In the genomic region with DNA sequence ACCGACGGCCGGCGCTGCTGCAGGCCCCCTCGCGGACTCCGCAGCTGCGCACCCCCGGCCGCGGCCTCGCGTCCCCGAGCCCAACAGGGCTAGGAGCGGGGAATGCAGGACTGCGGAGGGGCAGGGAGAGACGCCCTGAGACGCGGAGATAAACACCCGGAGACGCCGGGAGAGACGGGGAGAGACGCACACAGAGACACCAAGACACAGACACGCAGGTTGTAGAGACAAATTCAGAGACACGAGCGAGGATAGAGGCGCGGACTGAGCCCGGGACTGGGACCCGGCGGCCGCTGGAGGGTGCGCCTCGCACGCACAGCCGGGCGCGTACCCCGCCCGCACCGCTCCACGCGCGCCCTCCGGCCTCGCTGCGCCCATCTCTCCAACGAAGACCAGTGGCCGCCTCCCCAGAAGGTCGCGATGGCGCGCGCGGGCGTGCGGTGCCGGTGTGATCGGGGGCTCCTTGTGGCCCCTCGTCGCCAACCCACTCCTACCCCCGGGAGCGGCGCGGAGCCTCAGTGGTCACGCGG, we compare ENCODE assay signal across 9 cellular contexts. TPM values are rescaled to one million over a fixed set of nuclear protein-coding genes. Genes with fewer than 3 reads are reported as not detected.
DNase-seq lines count a peak whose midpoint lies in the region; ATAC-seq and TF ChIP-seq lines count a peak whose summit lies in the region.
"Had no signal": no experiment of that assay in that cellular context is flagged by ENCODE, and none has a peak within 500 bp of the region (broad histone marks: within the 10 kb centered on the region; RNA-seq: fewer than 3 reads in every experiment).

No MANE protein-coding gene starts in this region.

- H3K36me3 Mint-ChIP-seq in natural killer cell = no peaks in the 10 kb centered on the region

- H3K9ac ChIP-seq in HUES64 (ENCODE audit: low read depth, low read length) = no peak overlapping the region

- TF ChIP-seq CTCF in A673 (conservative IDR thresholded peaks at IDR 0.05; ENCODE audit: low read depth, low read length) (no peak), natural killer cell (IDR thresholded peaks at IDR 0.05) (no peak)

- H3K36me3 ChIP-seq in A673 (ENCODE audit: insufficient read depth, low read length, poor library complexity, severe bottlenecking) (no peaks in the 10 kb centered on the region), HUES64 (ENCODE audit: insufficient read depth, low read length) (no peaks in the 10 kb centered on the region)
- H3K36me3 ChIP-seq in effector memory CD4-positive, alpha-beta T cell (ENCODE audit: control insufficient read depth, insufficient read depth, low read length) = no peaks in the 10 kb centered on the region

- DNase-seq in A673 (ENCODE audit: low spot score) = no peak
- no peak for DNase-seq in effector memory CD4-positive, alpha-beta T cell
- DNase-seq in natural killer cell = no peak
- DNase-seq in C1 segment of cervical spinal cord (lab: John Stamatoyannopoulos, UW) = no peak
- no peak for DNase-seq in RKO (ENCODE audit: low spot score)
- DNase-seq in NOMO-1 treated with dmso at 0.1 percent for 144 hours (lab: John Stamatoyannopoulos, UW; ENCODE audit: unreplicated experiment) = no peak
- DNase-seq: DMS79 had no signal

- H3K4me3 ChIP-seq in A673 (ENCODE audit: low read depth, low read length, poor library complexity, severe bottlenecking) = peak overlapping the region; percentile 46
- H3K4me3 ChIP-seq in HUES64 (ENCODE audit: low read length) = peak overlapping the region; percentile 47
- peak overlapping the region; percentile 41 for H3K4me3 ChIP-seq in effector memory CD4-positive, alpha-beta T cell (ENCODE audit: insufficient read depth, low read depth, low read length, poor library complexity, severe bottlenecking)

- H3K27me3 ChIP-seq in A673 (replicated peaks; ENCODE audit: insufficient read depth, low read depth, low read length, poor library complexity) (peaks cover 3% of the 10 kb centered on the region), HUES64 (ENCODE audit: insufficient read depth, low read length) (peaks cover 58% of the 10 kb centered on the region)
- H3K27me3 ChIP-seq in effector memory CD4-positive, alpha-beta T cell (replicated peaks; ENCODE audit: control insufficient read depth, insufficient read depth, low read length, poor library complexity, severe bottlenecking) = peaks cover 33% of the 10 kb centered on the region

- POLR2A ChIA-PET in A673 (lab: Charles Lee; ENCODE audit: low non-redundant PET) = no interaction called here

- H3K9me3 ChIP-seq in A673 (ENCODE audit: low read depth, low read length, poor library complexity, severe bottlenecking) (no peaks in the 10 kb centered on the region), HUES64 (ENCODE audit: insufficient read depth, low read depth, low read length) (no peaks in the 10 kb centered on the region)
- no peaks in the 10 kb centered on the region for H3K9me3 ChIP-seq in effector memory CD4-positive, alpha-beta T cell (ENCODE audit: control insufficient read depth, low read length)

- 2% methylated on average over 68 of the region's 68 CpGs for WGBS in HUES64

- ATAC-seq in natural killer cell = peak in 2 of 3 donors; percentile 59 to 73
- ATAC-seq in GM19023 (IDR thresholded peaks at IDR 0.05; ENCODE audit: unreplicated experiment) = no peak

- no TSS peak for BruUV-seq in A673 (replicated peaks; lab: Mats Ljungman, UMichigan)

- CTCF ChIA-PET in A673 (lab: Charles Lee) = no interaction called here

- H3K9me3 Mint-ChIP-seq in natural killer cell = no peaks in the 10 kb centered on the region

- intact Hi-C loops in A673 (cut with micrococcal nuclease; ENCODE audit: unreplicated experiment) (no loop called here), natural killer cell (cut with micrococcal nuclease) (no loop called here)

- no peak overlapping the region for H3K27ac ChIP-seq in A673 (ENCODE audit: low read depth, low read length, poor library complexity, severe bottlenecking)
- no peak overlapping the region for H3K27ac ChIP-seq in HUES64 (ENCODE audit: low read depth, low read length)
- H3K27ac ChIP-seq in effector memory CD4-positive, alpha-beta T cell (ENCODE audit: insufficient read depth, low read length, poor library complexity, severe bottlenecking) = no peak overlapping the region

- H3K4me3 Mint-ChIP-seq in natural killer cell = peak overlapping the region; percentile 72

- peaks cover 6 to 15% of the 10 kb centered on the region in 2 donors for H3K4me1 Mint-ChIP-seq in natural killer cell

- H3K27ac Mint-ChIP-seq in natural killer cell = no peak overlapping the region

- peaks cover 25 to 46% of the 10 kb centered on the region in 2 donors for H3K27me3 Mint-ChIP-seq in natural killer cell (ENCODE audit: low read depth in 2 of 2)

- peaks cover 4% of the 10 kb centered on the region for H3K4me1 ChIP-seq in A673 (ENCODE audit: insufficient read depth, low read length, poor library complexity, severe bottlenecking)
- H3K4me1 ChIP-seq in HUES64 (ENCODE audit: insufficient read depth, low read length) = peaks cover 6% of the 10 kb centered on the region
- peaks cover 15% of the 10 kb centered on the region for H3K4me1 ChIP-seq in effector memory CD4-positive, alpha-beta T cell (ENCODE audit: control insufficient read depth, insufficient read depth, low read length, poor library complexity, severe bottlenecking)

RNA-seq across cellular contexts. Expression of gene STAC2, which starts 0.9 kb away (rescaled TPM):
- total RNA-seq in A673 (2021) (1.3 and 2.8 TPM in 2 replicates), natural killer cell (not detected)
- 1.1 TPM for polyA plus RNA-seq in HUES64 (2013, experiment 1 of 2)
- 1.4 TPM for polyA plus RNA-seq in HUES64 (2013, experiment 2 of 2)

RNA-seq across cellular contexts. Expression of gene RPL19, which starts 24.8 kb away (rescaled TPM):
- 950 and 1,115 TPM in 2 replicates for total RNA-seq in A673 (2021)
- polyA plus RNA-seq in HUES64 (2013, experiment 1 of 2) = 2,560 TPM
- polyA plus RNA-seq in HUES64 (2013, experiment 2 of 2) = 2,667 TPM
- total RNA-seq in natural killer cell = 1,000 to 10,000 TPM; 1,182 to 1,484 (median 1,482) TPM

RNA-seq across cellular contexts. Expression of gene CACNB1, which starts 27.4 kb away (rescaled TPM):
- total RNA-seq in A673 (2021) (8.0 and 10.4 TPM in 2 replicates), natural killer cell (10 to 100 TPM; 23.7 to 28.5 (median 28.1) TPM)
- polyA plus RNA-seq in HUES64 (2013, experiment 1 of 2) = 4.7 TPM
- polyA plus RNA-seq in HUES64 (2013, experiment 2 of 2) = 6.3 TPM

RNA-seq across cellular contexts. Expression of gene ARL5C, which starts 58.9 kb away (rescaled TPM):
- not detected in 2 replicates for total RNA-seq in A673 (2021)
- not detected for polyA plus RNA-seq in HUES64 (2013, experiment 1 of 2)
- not detected for polyA plus RNA-seq in HUES64 (2013, experiment 2 of 2)
- under 1 TPM in 1 of 3 donors, not detected in 2; 0.33 TPM for total RNA-seq in natural killer cell
